In the genomic region with DNA sequence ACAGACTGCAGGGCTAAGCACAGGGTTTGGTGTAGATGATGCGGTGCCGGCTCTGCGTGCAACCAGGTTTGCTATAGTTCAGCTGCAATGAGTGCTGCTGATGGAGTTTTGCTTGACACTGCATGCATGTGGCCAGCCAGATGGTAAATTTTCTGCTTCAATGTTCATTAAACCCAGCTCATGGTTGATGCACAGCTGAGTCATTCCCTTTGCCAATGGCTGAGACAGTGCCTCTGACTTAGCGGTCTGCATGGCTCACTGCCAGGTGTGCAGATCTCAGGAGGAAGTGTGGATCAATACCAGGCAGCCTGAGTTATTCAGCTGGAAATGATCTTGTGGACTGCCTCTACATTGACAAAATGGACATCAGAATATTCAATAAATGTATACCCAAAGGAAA, we compare ENCODE assay signal across 10 cellular contexts.
DNase-seq lines count a peak whose midpoint lies in the region; ATAC-seq, FAIRE-seq and TF ChIP-seq lines count a peak whose summit lies in the region.
"Had no signal": no experiment of that assay in that cellular context is flagged by ENCODE, and none has a peak within 500 bp of the region (broad histone marks: within the 10 kb centered on the region; RNA-seq: fewer than 3 reads in every experiment).

No MANE protein-coding gene starts in this region.

- intact Hi-C loops in sciatic nerve (cut with DNase I) = no loop called here

- no peaks in the 10 kb centered on the region for H3K4me1 ChIP-seq in small intestine (ENCODE audit: control insufficient read depth in 2 of 2, insufficient read depth in 1 of 2, low read depth in 1 of 2, low read length in 1 of 2)

- H3K27ac ChIP-seq in small intestine (ENCODE audit: low read depth in 1 of 2, low read length in 1 of 2) = no peak overlapping the region
- H3K27ac ChIP-seq: skin epidermis had no signal

- H3K27me3 ChIP-seq in small intestine (ENCODE audit: control insufficient read depth in 2 of 2, insufficient read depth in 2 of 2, low read length in 2 of 2) = no peaks in the 10 kb centered on the region

- DNase-seq in astrocyte of the cerebellum (ENCODE audit: low read depth) (peak; percentile 91), small intestine (peak; percentile 6), sciatic nerve (ENCODE audit: low spot score) (no peak)
- no peak for DNase-seq in stimulated activated CD4-positive, alpha-beta T cell treated with anti-CD3 and anti-CD28 coated beads, Interleukin-12 subunit alpha, Interleukin-12 subunit beta, amount 100 ng/mL, for 4 hours
- DNase-seq: NCI-H1092 treated with DMSO at 0.1 percent for 48 hours, SW 1271 had no signal

- no peak for FAIRE-seq in small intestine (lab: Jason Lieb, UNC)

- H3K4me3 ChIP-seq in astrocyte of the cerebellum (ENCODE audit: low read depth, low read length) (no peak overlapping the region), small intestine (ENCODE audit: low read depth in 1 of 2, low read length in 2 of 2) (no peak overlapping the region)
- H3K4me3 ChIP-seq: skin epidermis had no signal

- H3K9me3 ChIP-seq in small intestine (ENCODE audit: control insufficient read depth, low read depth) = no peaks in the 10 kb centered on the region

- 81 to 87% (median 87%) methylated on average over 4 of the region's 4 CpGs for WGBS in small intestine, 3 donors

- no peak for TF ChIP-seq CTCF in astrocyte of the cerebellum (IDR thresholded peaks at IDR 0.05; ENCODE audit: low read depth, low read length, missing control alignments)

- no peaks in the 10 kb centered on the region for H3K36me3 ChIP-seq in small intestine (ENCODE audit: control insufficient read depth in 2 of 2, insufficient read depth in 2 of 2, low read length in 2 of 2)

- in situ Hi-C loops in astrocyte of the cerebellum (cut with HindIII; ENCODE audit: low sequenced_read_pairs) = no loop called here

- ATAC-seq in GM19395 (IDR thresholded peaks at IDR 0.05; ENCODE audit: unreplicated experiment) = peak; percentile 42
- ATAC-seq in HG03575 (IDR thresholded peaks at IDR 0.05; ENCODE audit: extremely low read depth, insufficient number of reproducible peaks, low FRiP score, unreplicated experiment) = peak; percentile 44
- ATAC-seq in GM21529 (IDR thresholded peaks at IDR 0.05; ENCODE audit: unreplicated experiment) = no peak
- no peak for ATAC-seq in sciatic nerve

Comparison
In these comparisons a context has a peak if more than half of its experiments do, and no peak if none do; other contexts are left out.
1. ATAC-seq: peak in GM19395 (single experiment) and HG03575 (single experiment); none in GM21529 (single experiment) and sciatic nerve (single experiment).
2. DNase-seq: peak in astrocyte of the cerebellum (single experiment) and small intestine (single experiment); none in sciatic nerve (single experiment) and stimulated activated CD4-positive, alpha-beta T cell treated with anti-CD3 and anti-CD28 coated beads, Interleukin-12 subunit alpha, Interleukin-12 subunit beta, amount 100 ng/mL, for 4 hours (single experiment).